Comparison of ENCODE assay signal across 23 cellular contexts in genomic region chr4:522911-523443, GRCh38. TPM values are rescaled to one million over a fixed set of nuclear protein-coding genes. Genes with fewer than 3 reads are reported as not detected.
DNase-seq lines count a peak whose midpoint lies in the region; ATAC-seq and TF ChIP-seq lines count a peak whose summit lies in the region.
"Had no signal": no experiment of that assay in that cellular context is flagged by ENCODE, and none has a peak within 500 bp of the region (broad histone marks: within the 10 kb centered on the region; RNA-seq: fewer than 3 reads in every experiment).

No MANE protein-coding gene starts in this region.

- WGBS in upper lobe of left lung, 2 donors = 94 to 99% methylated on average over 13 of the region's 13 CpGs

- H3K27me3 ChIP-seq in upper lobe of left lung (no peaks in the 10 kb centered on the region), tibial artery (no peaks in the 10 kb centered on the region)
- H3K27me3 ChIP-seq: BE2C; BLaER1 treated with 17β-estradiol and CSF1 and Interleukin-3, amounts not matched to agents 10 nM and 100 nM had no signal

- no peaks in the 10 kb centered on the region for H3K9me3 ChIP-seq in upper lobe of left lung
- H3K9me3 ChIP-seq in tibial artery = no peaks in the 10 kb centered on the region
- H3K9me3 ChIP-seq: A549; BE2C; BLaER1 treated with 17β-estradiol and CSF1 and Interleukin-3, amounts not matched to agents 10 nM and 100 nM had no signal

- peak; percentile 57 for DNase-seq in coronary artery (ENCODE audit: low spot score)
- DNase-seq in endothelial cell (ENCODE audit: low spot score) = no peak
- DNase-seq in mesenteric fat pad (ENCODE audit: low spot score) = peak; percentile 65
- peak; percentile 7 to 52 for DNase-seq in upper lobe of left lung
- DNase-seq in osteocyte (ENCODE audit: extremely low spot score, unreplicated experiment) = no peak
- DNase-seq in tibial artery = no peak
- DNase-seq in occipital lobe (lab: John Stamatoyannopoulos, UW) = no peak
- DNase-seq: 8988T; ACHN; AML-193; BE2C; CD4-positive, alpha-beta T cell; CD8-positive, alpha-beta memory T cell; DMS53; DMS79 treated with DMSO at 0.1 percent for 48 hours; GF-D8; GOT3; H7; HCEC 1CT had no signal

- no peak for TF ChIP-seq EP300 in upper lobe of left lung (IDR thresholded peaks at IDR 0.05)

- H3K4me1 ChIP-seq in upper lobe of left lung = no peaks in the 10 kb centered on the region
- H3K4me1 ChIP-seq in tibial artery = no peaks in the 10 kb centered on the region
- H3K4me1 ChIP-seq: A549; BE2C; BLaER1 treated with 17β-estradiol and CSF1 and Interleukin-3, amounts not matched to agents 10 nM and 100 nM had no signal

- H3K9me3 Mint-ChIP-seq in endothelial cell (ENCODE audit: unreplicated experiment) = no peaks in the 10 kb centered on the region
- H3K9me3 Mint-ChIP-seq in osteocyte (ENCODE audit: unreplicated experiment) = no peaks in the 10 kb centered on the region
- H3K9me3 Mint-ChIP-seq: CD4-positive, alpha-beta T cell had no signal

- TF ChIP-seq CTCF in coronary artery (IDR thresholded peaks at IDR 0.05) (no peak), endothelial cell (IDR thresholded peaks at IDR 0.05; ENCODE audit: unreplicated experiment) (no peak), upper lobe of left lung (IDR thresholded peaks at IDR 0.05) (no peak), osteocyte (IDR thresholded peaks at IDR 0.05) (no peak), tibial artery (IDR thresholded peaks at IDR 0.05) (no peak)

- TF ChIP-seq POLR2A in upper lobe of left lung (IDR thresholded peaks at IDR 0.05) = no peak

- H3K27me3 Mint-ChIP-seq in endothelial cell (ENCODE audit: unreplicated experiment) (peaks cover 2% of the 10 kb centered on the region), osteocyte (ENCODE audit: unreplicated experiment) (no peaks in the 10 kb centered on the region)
- H3K27me3 Mint-ChIP-seq: CD4-positive, alpha-beta T cell had no signal

- intact Hi-C loops in tibial artery (cut with DNase I; ENCODE audit: low total_unique reads) = no loop called here

- peak overlapping the region; percentile 55 for H3K27ac Mint-ChIP-seq in endothelial cell (ENCODE audit: unreplicated experiment)
- no peak overlapping the region for H3K27ac Mint-ChIP-seq in osteocyte (ENCODE audit: unreplicated experiment)
- H3K27ac Mint-ChIP-seq: CD4-positive, alpha-beta T cell; CD8-positive, alpha-beta memory T cell had no signal

- H3K4me3 ChIP-seq in coronary artery (no peak overlapping the region), upper lobe of left lung (no peak overlapping the region), tibial artery (no peak overlapping the region)
- H3K4me3 ChIP-seq: A549; BLaER1 treated with 17β-estradiol and CSF1 and Interleukin-3, amounts not matched to agents 10 nM and 100 nM had no signal

- no peak for ATAC-seq in upper lobe of left lung (ENCODE audit: low FRiP score in 2 of 2)
- ATAC-seq: A549 had no signal

- H3K36me3 Mint-ChIP-seq in endothelial cell (ENCODE audit: low read depth, unreplicated experiment) (peaks cover 52% of the 10 kb centered on the region), osteocyte (ENCODE audit: unreplicated experiment) (peaks cover 57% of the 10 kb centered on the region)

- H3K4me1 Mint-ChIP-seq in endothelial cell (ENCODE audit: unreplicated experiment) = no peaks in the 10 kb centered on the region
- no peaks in the 10 kb centered on the region for H3K4me1 Mint-ChIP-seq in osteocyte (ENCODE audit: unreplicated experiment)
- H3K4me1 Mint-ChIP-seq: CD14-positive monocyte had no signal

- H3K36me3 ChIP-seq in upper lobe of left lung (peaks cover 19 to 88% (median 72%) of the 10 kb centered on the region in 4 donors), tibial artery (peaks cover 63 to 96% (median 75%) of the 10 kb centered on the region in 3 donors)

- H3K4me3 Mint-ChIP-seq in endothelial cell (ENCODE audit: unreplicated experiment) = peak overlapping the region; percentile 52
- H3K4me3 Mint-ChIP-seq in osteocyte (ENCODE audit: unreplicated experiment) = no peak overlapping the region
- H3K4me3 Mint-ChIP-seq: CD14-positive monocyte; CD4-positive, alpha-beta T cell; CD8-positive, alpha-beta memory T cell had no signal

- no peak overlapping the region for H3K27ac ChIP-seq in coronary artery
- H3K27ac ChIP-seq in upper lobe of left lung = no peak overlapping the region
- no peak overlapping the region for H3K27ac ChIP-seq in tibial artery
- H3K27ac ChIP-seq: A549; BLaER1 treated with 17β-estradiol and CSF1 and Interleukin-3, amounts not matched to agents 10 nM and 100 nM had no signal

RNA-seq across cellular contexts. Expression of gene PIGG, which starts 24.0 kb away (rescaled TPM):
- 74.0 TPM for total RNA-seq in endothelial cell (ENCODE audit: unreplicated experiment)
- total RNA-seq in mesenteric fat pad = 45.1 TPM
- total RNA-seq in upper lobe of left lung = 100 to 1,000 TPM in 2 of 6 donors, 10 to 100 TPM in 4; 49.3 to 125 (median 70.5) TPM
- total RNA-seq in osteocyte = 66.6 and 68.0 TPM in 2 replicates
- total RNA-seq in occipital lobe = 32.0 TPM

RNA-seq across cellular contexts. Expression of gene ZNF721, which starts 24.0 kb away (rescaled TPM):
- total RNA-seq in endothelial cell (ENCODE audit: unreplicated experiment) (32.5 TPM), mesenteric fat pad (18.2 TPM), upper lobe of left lung (10 to 100 TPM; 13.2 to 59.7 (median 24.7) TPM), osteocyte (23.7 and 26.3 TPM in 2 replicates), occipital lobe (56.5 TPM)

RNA-seq across cellular contexts. Expression of gene TMEM271, which starts 53.1 kb away (rescaled TPM):
- not detected for total RNA-seq in endothelial cell (ENCODE audit: unreplicated experiment)
- not detected for total RNA-seq in mesenteric fat pad
- total RNA-seq in upper lobe of left lung = not detected
- total RNA-seq in osteocyte = not detected in 2 replicates
- total RNA-seq in occipital lobe = 23.6 TPM
- total RNA-seq: CD4-positive, alpha-beta T cell; CD8-positive, alpha-beta memory T cell; Daoy had no signal

Comparison
In these comparisons a context has a peak if more than half of its experiments do, and no peak if none do; other contexts are left out.
1. DNase-seq: peak in coronary artery (single experiment), mesenteric fat pad (single experiment) and upper lobe of left lung (2 of 2); none in endothelial cell (single experiment), osteocyte (single experiment), tibial artery (0 of 2) and occipital lobe (single experiment).
2. RNA of gene TMEM271, which starts 53.1 kb away (total RNA-seq): 23.6 TPM in occipital lobe (single experiment); not detected in endothelial cell (single experiment), not detected in mesenteric fat pad (single experiment), not detected in upper lobe of left lung and not detected in osteocyte; every median in the first group is over 10 times any median in the second.